Comparison of ENCODE assay signal across 8 cellular contexts in genomic region chr3:177057768-177058167, GRCh38.
DNase-seq lines count a peak whose midpoint lies in the region; ATAC-seq lines count a peak whose summit lies in the region.

No MANE protein-coding gene starts in this region.

- no peak for DNase-seq in activated CD4-positive, CD25-positive, alpha-beta regulatory T cell (lab: John Stamatoyannopoulos, UW)
- DNase-seq in stimulated activated naive CD8-positive, alpha-beta T cell treated with anti-CD3 and anti-CD28 coated beads, Interleukin-15, Interleukin-2, amounts not matched to agents 100 U/mL and 50 U/mL, for 24 hours, result peak; percentile 28
- DNase-seq in NOMO-1 (lab: John Stamatoyannopoulos, UW; ENCODE audit: unreplicated experiment in 2 of 2), result no peak
- DNase-seq in mesenteric fat pad (ENCODE audit: low spot score), result no peak
- DNase-seq in NCI-H1417 treated with DMSO at 0.1 percent for 48 hours (lab: John Stamatoyannopoulos, UW), result no peak

- peaks cover 9% of the 10 kb centered on the region for H3K4me1 Mint-ChIP-seq in activated T-helper 17 cell treated with anti-CD3 and anti-CD28 coated beads, Interleukin-2, amount 50 U/mL, for 72 hours

- peak; percentile 89 to 92 for ATAC-seq in activated CD4-positive, CD25-positive, alpha-beta regulatory T cell treated with anti-CD3 and anti-CD28 coated beads, Interleukin-2, amount 50 U/mL, for 24 hours
- peak; percentile 96 for ATAC-seq in HG03196 (IDR thresholded peaks at IDR 0.05; ENCODE audit: unreplicated experiment)
- peak; percentile 95 for ATAC-seq in activated T-helper 17 cell treated with anti-CD3 and anti-CD28 coated beads, Interleukin-2, amount 50 U/mL, for 72 hours (replicated peaks)
- ATAC-seq in stimulated activated naive CD8-positive, alpha-beta T cell treated with anti-CD3 and anti-CD28 coated beads, Interleukin-15, Interleukin-2, amounts not matched to agents 100 U/mL and 50 U/mL, for 24 hours, result peak; percentile 86

- no peak overlapping the region for H3K4me3 Mint-ChIP-seq in activated T-helper 17 cell treated with anti-CD3 and anti-CD28 coated beads, Interleukin-2, amount 50 U/mL, for 72 hours

- H3K36me3 Mint-ChIP-seq in activated T-helper 17 cell treated with anti-CD3 and anti-CD28 coated beads, Interleukin-2, amount 50 U/mL, for 72 hours (ENCODE audit: low read depth), result peaks cover 30% of the 10 kb centered on the region

- no peaks in the 10 kb centered on the region for H3K9me3 Mint-ChIP-seq in activated T-helper 17 cell treated with anti-CD3 and anti-CD28 coated beads, Interleukin-2, amount 50 U/mL, for 72 hours

- no peaks in the 10 kb centered on the region for H3K27me3 Mint-ChIP-seq in activated T-helper 17 cell treated with anti-CD3 and anti-CD28 coated beads, Interleukin-2, amount 50 U/mL, for 72 hours

- no peak overlapping the region for H3K27ac Mint-ChIP-seq in activated T-helper 17 cell treated with anti-CD3 and anti-CD28 coated beads, Interleukin-2, amount 50 U/mL, for 72 hours
